ENCODE assay signal across 16 cellular contexts in genomic region chr5:161535762-161536161, GRCh38. TPM values are rescaled to one million over a fixed set of nuclear protein-coding genes. Genes with fewer than 3 reads are reported as not detected.
DNase-seq lines count a peak whose midpoint lies in the region; TF ChIP-seq lines count a peak whose summit lies in the region.
"Had no signal": no experiment of that assay in that cellular context is flagged by ENCODE, and none has a peak within 500 bp of the region (broad histone marks: within the 10 kb centered on the region; RNA-seq: fewer than 3 reads in every experiment).

No MANE protein-coding gene starts in this region.

- H4K5ac ChIP-seq in H9 (ENCODE audit: insufficient read length, low read depth, low read length) = no peak overlapping the region

- no peaks in the 10 kb centered on the region for H3K23me2 ChIP-seq in H9 (ENCODE audit: insufficient read length, low read depth, low read length, poor library complexity, severe bottlenecking)

- no peak overlapping the region for H2BK15ac ChIP-seq in H9 (ENCODE audit: low read depth, low read length)

- H3K9me3 Mint-ChIP-seq in H9 (no peaks in the 10 kb centered on the region), progenitor cell of endocrine pancreas (ENCODE audit: low read depth) (no peaks in the 10 kb centered on the region), nephron progenitor cell (no peaks in the 10 kb centered on the region)
- H3K9me3 Mint-ChIP-seq: T-helper 1 cell treated with Interleukin-12 subunit alpha and Interleukin-12 subunit beta and Interleukin-4 antibody, amounts not matched to agents 30 μg/mL and 1 μg/mL, for 36 hours had no signal

- H3T11ph ChIP-seq in H9 (ENCODE audit: low read length) = no peak overlapping the region

- peak; percentile 48 for DNase-seq in DMS 273 (lab: John Stamatoyannopoulos, UW; ENCODE audit: unreplicated experiment)
- no peak for DNase-seq in DMS 273 treated with DMSO at 0.1 percent for 48 hours (lab: John Stamatoyannopoulos, UW)
- DNase-seq in H9 = no peak
- DNase-seq in NAMALWA (ENCODE audit: low spot score) = peak; percentile 13
- no peak for DNase-seq in progenitor cell of endocrine pancreas (ENCODE audit: low spot score, unreplicated experiment)
- no peak for DNase-seq in NCI-H2107 treated with DMSO at 0.1 percent for 48 hours (lab: John Stamatoyannopoulos, UW; ENCODE audit: unreplicated experiment)
- no peak for DNase-seq in nephron progenitor cell
- no peak for DNase-seq in superior temporal gyrus (ENCODE audit: extremely low spot score)
- DNase-seq: 8988T; NCI-H526 treated with DMSO at 0.1 percent for 48 hours; stimulated activated CD4-positive, alpha-beta T cell treated with anti-CD3 and anti-CD28 coated beads, Interleukin-4, amount 100 ng/mL, for 4 hours had no signal

- H3K9me3 ChIP-seq in H9 (ENCODE audit: control insufficient read depth, low read depth, low read length) = no peaks in the 10 kb centered on the region
- H3K9me3 ChIP-seq: neutrophil, thoracic aorta had no signal

- H3K79me2 ChIP-seq in H9 (ENCODE audit: insufficient read depth, low read length) = no peaks in the 10 kb centered on the region

- no peaks in the 10 kb centered on the region for H3K4me1 Mint-ChIP-seq in H9
- peaks cover 2% of the 10 kb centered on the region for H3K4me1 Mint-ChIP-seq in progenitor cell of endocrine pancreas (ENCODE audit: low read depth)
- H3K4me1 Mint-ChIP-seq in nephron progenitor cell = no peaks in the 10 kb centered on the region

- H2BK20ac ChIP-seq in H9 (ENCODE audit: low read depth, low read length, poor library complexity, severe bottlenecking) = no peak overlapping the region

- no peak overlapping the region for H2BK5ac ChIP-seq in H9 (ENCODE audit: insufficient read length, low read length)

- H3K18ac ChIP-seq in H9 (ENCODE audit: insufficient read length, low read depth, low read length) = no peak overlapping the region

- no peak overlapping the region for H4K8ac ChIP-seq in H9 (replicated peaks; ENCODE audit: insufficient read length, low read depth, low read length)

- H2AFZ ChIP-seq in H9 (ENCODE audit: low read length) = no peak overlapping the region

- TF ChIP-seq CTCF in H9 (conservative IDR thresholded peaks at IDR 0.05) (peak; percentile 54), progenitor cell of endocrine pancreas (IDR thresholded peaks at IDR 0.05; ENCODE audit: unreplicated experiment) (peak; percentile 36), nephron progenitor cell (IDR thresholded peaks at IDR 0.05) (no peak)

- H3K9ac ChIP-seq in H9 (ENCODE audit: extremely low read depth, insufficient read length, low read length) = no peak overlapping the region

- H3K27ac Mint-ChIP-seq in H9 = peak overlapping the region in 1 of 3 experiments; percentile 64; a peak in 1 of 7 replicates
- no peak overlapping the region for H3K27ac Mint-ChIP-seq in progenitor cell of endocrine pancreas
- no peak overlapping the region for H3K27ac Mint-ChIP-seq in nephron progenitor cell
- H3K27ac Mint-ChIP-seq: T-helper 1 cell treated with Interleukin-12 subunit alpha and Interleukin-12 subunit beta and Interleukin-4 antibody, amounts not matched to agents 30 μg/mL and 1 μg/mL, for 36 hours had no signal

- no peaks in the 10 kb centered on the region for H3K27me3 ChIP-seq in H9 (ENCODE audit: insufficient read depth, low read length)
- H3K27me3 ChIP-seq: neutrophil had no signal

- no CpG with 5 or more reads among the region's 2 CpGs for WGBS in H9 (ENCODE audit: extremely low coverage, insufficient read length, low lambda C conversion rate)

- H3K23ac ChIP-seq in H9 (ENCODE audit: insufficient read length, low read depth, low read length) = no peak overlapping the region

- H3K79me1 ChIP-seq in H9 (ENCODE audit: insufficient read depth, low read depth, low read length, poor library complexity, severe bottlenecking) = no peaks in the 10 kb centered on the region

- peaks cover 2% of the 10 kb centered on the region for H3K27me3 Mint-ChIP-seq in H9 (ENCODE audit: low read depth)
- no peaks in the 10 kb centered on the region for H3K27me3 Mint-ChIP-seq in progenitor cell of endocrine pancreas
- H3K27me3 Mint-ChIP-seq in nephron progenitor cell (ENCODE audit: low read depth, poor library complexity) = no peaks in the 10 kb centered on the region

- no peak overlapping the region for H3K27ac ChIP-seq in H9 (ENCODE audit: insufficient read length, low read depth, low read length)
- H3K27ac ChIP-seq: neutrophil, thoracic aorta had no signal

- no peak overlapping the region for H3K4me3 Mint-ChIP-seq in H9
- no peak overlapping the region for H3K4me3 Mint-ChIP-seq in progenitor cell of endocrine pancreas (ENCODE audit: low read depth)
- no peak overlapping the region for H3K4me3 Mint-ChIP-seq in nephron progenitor cell
- H3K4me3 Mint-ChIP-seq: T-helper 1 cell treated with Interleukin-12 subunit alpha and Interleukin-12 subunit beta and Interleukin-4 antibody, amounts not matched to agents 30 μg/mL and 1 μg/mL, for 36 hours had no signal

- no peak overlapping the region for H3K14ac ChIP-seq in H9 (ENCODE audit: insufficient read depth, low read length)

- H3K4me1 ChIP-seq in H9 (ENCODE audit: insufficient read depth, low read length) = no peaks in the 10 kb centered on the region; the same call in 1 of the 2 replicates

- H3K56ac ChIP-seq in H9 (ENCODE audit: insufficient read length, low read depth, low read length) = no peak overlapping the region

- H3K36me3 Mint-ChIP-seq in H9 (ENCODE audit: insufficient read depth in 1 of 3, low read depth in 3 of 3) = no peaks in the 10 kb centered on the region
- H3K36me3 Mint-ChIP-seq in progenitor cell of endocrine pancreas (ENCODE audit: insufficient read depth) = peaks cover 2% of the 10 kb centered on the region
- no peaks in the 10 kb centered on the region for H3K36me3 Mint-ChIP-seq in nephron progenitor cell (ENCODE audit: low read depth)

- H3K4ac ChIP-seq in H9 (ENCODE audit: low read depth, low read length) = no peak overlapping the region

- no peak overlapping the region for H4K91ac ChIP-seq in H9 (ENCODE audit: insufficient read length, low read depth, low read length)

- H2BK120ac ChIP-seq in H9 (ENCODE audit: low read depth, low read length, poor library complexity, severe bottlenecking) = no peak overlapping the region

- no peak overlapping the region for H3K4me2 ChIP-seq in H9 (ENCODE audit: insufficient read depth, insufficient read length, low read length)

- H4K20me1 ChIP-seq in H9 (ENCODE audit: control insufficient read depth, insufficient read depth, insufficient read length) = no peaks in the 10 kb centered on the region

- H2AK5ac ChIP-seq in H9 (ENCODE audit: insufficient read length, low read length) = no peak overlapping the region

- H2BK12ac ChIP-seq in H9 (ENCODE audit: insufficient read length, low read depth, low read length) = no peak overlapping the region

RNA-seq across cellular contexts. Expression of gene GABRB2, which starts 10.8 kb away (rescaled TPM):
- total RNA-seq in H9 (2021) = 0.20 and 0.26 TPM in 2 replicates
- 3.5 and 3.8 TPM in 2 replicates for total RNA-seq in progenitor cell of endocrine pancreas
- total RNA-seq: G401, K562 had no signal

Comparison
In these comparisons a context has a peak if more than half of its experiments do, and no peak if none do; other contexts are left out.
1. DNase-seq: peak in DMS 273 (single experiment) and NAMALWA (single experiment); none in DMS 273 treated with DMSO at 0.1 percent for 48 hours (single experiment), H9 (single experiment), progenitor cell of endocrine pancreas (single experiment), NCI-H2107 treated with DMSO at 0.1 percent for 48 hours (single experiment), nephron progenitor cell (single experiment) and superior temporal gyrus (single experiment).